ENCODE assay signal across 19 cellular contexts in the genomic region with DNA sequence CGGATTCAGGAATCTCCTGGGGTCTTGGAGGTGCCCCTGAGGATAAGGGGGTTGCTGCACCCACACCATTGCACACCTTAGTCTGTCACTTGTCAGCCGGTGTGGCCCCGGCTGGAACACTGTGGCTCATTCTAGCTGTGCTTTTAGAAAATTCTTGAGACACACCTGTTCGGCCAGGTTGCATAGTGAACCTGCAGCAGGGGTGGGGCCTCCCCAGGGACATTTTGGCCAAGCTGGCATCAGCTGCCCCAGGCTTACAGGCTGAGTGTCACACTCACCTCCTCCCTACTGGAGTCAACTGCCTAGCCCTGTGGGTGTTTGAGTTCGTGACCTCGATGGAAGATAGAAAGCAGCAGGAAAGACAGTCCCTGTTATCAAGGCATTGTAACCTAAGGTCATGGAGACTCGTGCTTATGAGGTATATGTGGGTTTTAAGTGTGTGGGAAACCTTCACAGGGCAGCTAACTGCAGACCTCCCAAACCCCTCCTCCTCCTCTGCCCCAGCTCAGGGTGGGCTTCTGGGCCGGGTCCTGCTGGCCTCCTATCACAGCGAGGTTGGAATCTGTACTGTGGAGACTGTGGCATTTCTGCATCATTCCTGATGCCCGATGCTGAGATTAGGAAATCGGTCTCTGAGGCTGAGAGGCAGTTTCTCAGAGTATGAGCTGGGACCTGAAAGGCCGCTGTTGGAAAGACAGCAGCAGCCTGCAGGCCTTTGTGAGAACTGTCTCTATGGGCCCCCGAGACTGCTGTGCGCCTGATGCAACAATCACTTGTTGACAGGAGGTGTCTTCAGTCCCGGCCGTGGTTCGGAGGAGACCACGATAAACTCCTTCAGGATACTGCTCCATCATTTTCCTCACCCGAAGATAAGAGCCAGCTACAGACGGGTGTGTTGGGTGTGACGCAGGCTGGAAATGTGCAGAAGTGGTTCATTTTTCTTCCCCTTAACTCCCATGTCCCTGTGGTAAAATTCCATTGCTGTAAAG.
DNase-seq lines count a peak whose midpoint lies in the region; ATAC-seq and TF ChIP-seq lines count a peak whose summit lies in the region.
"Had no signal": no experiment of that assay in that cellular context is flagged by ENCODE, and none has a peak within 500 bp of the region (broad histone marks: within the 10 kb centered on the region; RNA-seq: fewer than 3 reads in every experiment).

No MANE protein-coding gene starts in this region.

- DNase-seq in AG09309 (ENCODE audit: low read depth) = peak; percentile 25
- DNase-seq in adipocyte (ENCODE audit: low read depth) = no peak
- peak; percentile 55 to 89 for DNase-seq in cardiac muscle cell (ENCODE audit: low read depth in 1 of 2, low spot score in 1 of 2)
- no peak for DNase-seq in neuronal stem cell (ENCODE audit: low spot score)
- no peak for DNase-seq in iPS-NIHi7 (ENCODE audit: extremely low spot score)
- DNase-seq in stimulated activated naive CD8-positive, alpha-beta T cell treated with anti-CD3 and anti-CD28 coated beads, Interleukin-15, amount 100 ng/mL, for 72 hours = no peak
- DNase-seq in CD1c-positive myeloid dendritic cell (ENCODE audit: extremely low spot score) = no peak
- DNase-seq: activated CD4-positive, alpha-beta T cell treated with anti-CD3 and anti-CD28 coated beads for 36 hours; activated naive CD8-positive, alpha-beta T cell treated with anti-CD3 and anti-CD28 coated beads, Interleukin-2, amount 50 U/mL, for 24 hours; DND-41; foreskin fibroblast; naive thymus-derived CD8-positive, alpha-beta T cell; NCI-H1436 treated with DMSO at 0.1 percent for 48 hours; NCI-H510A treated with DMSO at 0.1 percent for 48 hours; T-helper 1 cell had no signal

- H2AK5ac ChIP-seq in neuronal stem cell (ENCODE audit: low read depth, low read length) = no peak overlapping the region

- no peak overlapping the region for H4K91ac ChIP-seq in neuronal stem cell (ENCODE audit: low read depth, low read length, poor library complexity)

- H2AFZ ChIP-seq in neuronal stem cell (ENCODE audit: low read length) = no peak overlapping the region

- H3K4me2 ChIP-seq in neuronal stem cell (ENCODE audit: insufficient read depth, low read length, poor library complexity, severe bottlenecking) = no peak overlapping the region

- H3K4me1 ChIP-seq in adipocyte (ENCODE audit: control insufficient read depth, insufficient read depth, low read length) = peaks cover 19% of the 10 kb centered on the region
- H3K4me1 ChIP-seq in cardiac muscle cell (ENCODE audit: low read depth) = peaks cover 33% of the 10 kb centered on the region
- peaks cover 8 to 21% of the 10 kb centered on the region in 2 donors for H3K4me1 ChIP-seq in neuronal stem cell (ENCODE audit: control insufficient read depth in 2 of 2, insufficient read depth in 1 of 2, low read depth in 1 of 2, low read length in 2 of 2)

- no peak overlapping the region for H2BK120ac ChIP-seq in neuronal stem cell (ENCODE audit: low read depth, low read length)

- H3K23ac ChIP-seq in neuronal stem cell (ENCODE audit: low read depth, low read length, poor library complexity) = no peak overlapping the region

- peak overlapping the region; percentile 32 for H3K9ac ChIP-seq in adipocyte (ENCODE audit: low read length)
- H3K9ac ChIP-seq in neuronal stem cell (ENCODE audit: low read depth, low read length, poor library complexity) = no peak overlapping the region

- H3K36me3 ChIP-seq in adipocyte (ENCODE audit: control insufficient read depth, insufficient read depth, low read length, severe bottlenecking) (no peaks in the 10 kb centered on the region), cardiac muscle cell (no peaks in the 10 kb centered on the region), neuronal stem cell (replicated peaks in 1 of 2; ENCODE audit: control insufficient read depth in 2 of 2, insufficient read depth in 2 of 2, low read length in 2 of 2) (peaks cover 0 to 5% of the 10 kb centered on the region in 2 donors)
- H3K36me3 ChIP-seq: thoracic aorta had no signal

- H3K9me3 ChIP-seq in adipocyte (ENCODE audit: control insufficient read depth, low read length) (no peaks in the 10 kb centered on the region), cardiac muscle cell (ENCODE audit: low read depth) (no peaks in the 10 kb centered on the region), neuronal stem cell (replicated peaks in 1 of 2; ENCODE audit: control insufficient read depth in 2 of 2, insufficient read depth in 1 of 2, low read depth in 1 of 2, low read length in 2 of 2) (peaks cover 0 to 5% of the 10 kb centered on the region in 2 donors)
- H3K9me3 ChIP-seq: thoracic aorta had no signal

- no peak overlapping the region for H4K8ac ChIP-seq in neuronal stem cell (ENCODE audit: low read depth, low read length)

- no peak for TF ChIP-seq CTCF in AG09309 (IDR thresholded peaks at IDR 0.05; ENCODE audit: control insufficient read depth, insufficient read depth, low read depth, low read length, missing control alignments)
- peak; percentile 37 for TF ChIP-seq CTCF in cardiac muscle cell (IDR thresholded peaks at IDR 0.05; ENCODE audit: low read depth, low read length)

- H3K27me3 Mint-ChIP-seq in stimulated activated naive CD8-positive, alpha-beta T cell treated with anti-CD3 and anti-CD28 coated beads, Interleukin-15, amount 100 ng/mL, for 72 hours = no peaks in the 10 kb centered on the region
- H3K27me3 Mint-ChIP-seq: activated CD4-positive, alpha-beta T cell treated with anti-CD3 and anti-CD28 coated beads for 36 hours; activated naive CD8-positive, alpha-beta T cell treated with anti-CD3 and anti-CD28 coated beads, Interleukin-2, amount 50 U/mL, for 24 hours; dendritic cell treated with granulocyte-macrophage colony-stimulating factor and Interleukin-4, amounts not matched to agents 40 ng/mL and 50 ng/mL, for 4 days; IgD-negative memory B cell; naive thymus-derived CD8-positive, alpha-beta T cell had no signal

- H3K4me1 Mint-ChIP-seq in stimulated activated naive CD8-positive, alpha-beta T cell treated with anti-CD3 and anti-CD28 coated beads, Interleukin-15, amount 100 ng/mL, for 72 hours = peaks cover 11% of the 10 kb centered on the region

- H3K4me3 Mint-ChIP-seq in stimulated activated naive CD8-positive, alpha-beta T cell treated with anti-CD3 and anti-CD28 coated beads, Interleukin-15, amount 100 ng/mL, for 72 hours = no peak overlapping the region
- H3K4me3 Mint-ChIP-seq: activated CD4-positive, alpha-beta T cell treated with anti-CD3 and anti-CD28 coated beads for 36 hours; activated naive CD8-positive, alpha-beta T cell treated with anti-CD3 and anti-CD28 coated beads, Interleukin-2, amount 50 U/mL, for 24 hours; dendritic cell treated with granulocyte-macrophage colony-stimulating factor and Interleukin-4, amounts not matched to agents 40 ng/mL and 50 ng/mL, for 4 days; IgD-negative memory B cell; naive thymus-derived CD8-positive, alpha-beta T cell had no signal

- H3K18ac ChIP-seq in neuronal stem cell (ENCODE audit: low read length) = peak overlapping the region; percentile 68

- H3K27me3 ChIP-seq in adipocyte (replicated peaks; ENCODE audit: control insufficient read depth, insufficient read depth, low read length) (no peaks in the 10 kb centered on the region), cardiac muscle cell (no peaks in the 10 kb centered on the region), neuronal stem cell (ENCODE audit: control insufficient read depth in 3 of 3, insufficient read depth in 3 of 3, low read depth in 1 of 3, low read length in 3 of 3) (no peaks in the 10 kb centered on the region)

- no peak overlapping the region for H3K27ac Mint-ChIP-seq in stimulated activated naive CD8-positive, alpha-beta T cell treated with anti-CD3 and anti-CD28 coated beads, Interleukin-15, amount 100 ng/mL, for 72 hours
- H3K27ac Mint-ChIP-seq: activated CD4-positive, alpha-beta T cell treated with anti-CD3 and anti-CD28 coated beads for 36 hours; activated naive CD8-positive, alpha-beta T cell treated with anti-CD3 and anti-CD28 coated beads, Interleukin-2, amount 50 U/mL, for 24 hours; dendritic cell treated with granulocyte-macrophage colony-stimulating factor and Interleukin-4, amounts not matched to agents 40 ng/mL and 50 ng/mL, for 4 days had no signal

- ATAC-seq in HG03571 (IDR thresholded peaks at IDR 0.05; ENCODE audit: unreplicated experiment) = no peak
- ATAC-seq in stimulated activated naive CD8-positive, alpha-beta T cell treated with anti-CD3 and anti-CD28 coated beads, Interleukin-15, amount 100 ng/mL, for 72 hours = no peak
- ATAC-seq: activated CD4-positive, alpha-beta T cell treated with anti-CD3 and anti-CD28 coated beads for 36 hours; activated naive CD8-positive, alpha-beta T cell treated with anti-CD3 and anti-CD28 coated beads, Interleukin-2, amount 50 U/mL, for 24 hours; naive thymus-derived CD8-positive, alpha-beta T cell had no signal

- WGBS in neuronal stem cell (ENCODE audit: extremely low coverage in 2 of 2, insufficient read length in 2 of 2, insufficient replicate concordance in 1 of 2), 2 donors = no CpG with 5 or more reads among the region's 21 CpGs

- H2BK12ac ChIP-seq in neuronal stem cell (ENCODE audit: low read length) = no peak overlapping the region

- peaks cover 9% of the 10 kb centered on the region for H3K79me1 ChIP-seq in neuronal stem cell (ENCODE audit: low read depth, low read length)

- no peak overlapping the region for H3K4ac ChIP-seq in neuronal stem cell (ENCODE audit: low read length)

- H2BK5ac ChIP-seq in neuronal stem cell (ENCODE audit: low read length) = no peak overlapping the region

- H2BK15ac ChIP-seq in neuronal stem cell (ENCODE audit: low read length) = no peak overlapping the region

- no peak overlapping the region for H3K14ac ChIP-seq in neuronal stem cell (ENCODE audit: low read length)

- H3K9me3 Mint-ChIP-seq in stimulated activated naive CD8-positive, alpha-beta T cell treated with anti-CD3 and anti-CD28 coated beads, Interleukin-15, amount 100 ng/mL, for 72 hours = no peaks in the 10 kb centered on the region
- H3K9me3 Mint-ChIP-seq: activated naive CD8-positive, alpha-beta T cell treated with anti-CD3 and anti-CD28 coated beads, Interleukin-2, amount 50 U/mL, for 24 hours; dendritic cell treated with granulocyte-macrophage colony-stimulating factor and Interleukin-4, amounts not matched to agents 40 ng/mL and 50 ng/mL, for 4 days; IgD-negative memory B cell; naive thymus-derived CD8-positive, alpha-beta T cell had no signal

- H3K4me3 ChIP-seq in AG09309 (ENCODE audit: control insufficient read depth, low read depth, low read length) (no peak overlapping the region), adipocyte (ENCODE audit: low read length) (peak overlapping the region; percentile 8), cardiac muscle cell (no peak overlapping the region), neuronal stem cell (ENCODE audit: low read length in 2 of 2) (no peak overlapping the region)
- H3K4me3 ChIP-seq: thoracic aorta had no signal

- H3K27ac ChIP-seq in cardiac muscle cell = peak overlapping the region; percentile 86
- peak overlapping the region; percentile 40 for H3K27ac ChIP-seq in neuronal stem cell (replicated peaks; ENCODE audit: low read length)
- H3K27ac ChIP-seq: thoracic aorta had no signal

Comparison
In these comparisons a context has a peak if more than half of its experiments do, and no peak if none do; other contexts are left out.
1. DNase-seq: peak in AG09309 (single experiment) and cardiac muscle cell (2 of 2); none in adipocyte (single experiment), neuronal stem cell (single experiment), iPS-NIHi7 (single experiment), stimulated activated naive CD8-positive, alpha-beta T cell treated with anti-CD3 and anti-CD28 coated beads, Interleukin-15, amount 100 ng/mL, for 72 hours (0 of 2) and CD1c-positive myeloid dendritic cell (single experiment).